10 cellular contexts compared by ENCODE assay signal in genomic region chr6:54737247-54737646, GRCh38.
DNase-seq lines count a peak whose midpoint lies in the region; ATAC-seq and TF ChIP-seq lines count a peak whose summit lies in the region.
"Had no signal": no experiment of that assay in that cellular context is flagged by ENCODE, and none has a peak within 500 bp of the region (broad histone marks: within the 10 kb centered on the region; RNA-seq: fewer than 3 reads in every experiment).

No MANE protein-coding gene starts in this region.

- H3K4me3 ChIP-seq in fibroblast of mammary gland (ENCODE audit: control insufficient read depth, low read depth, low read length) (no peak overlapping the region), psoas muscle (no peak overlapping the region)
- H3K4me3 ChIP-seq: spleen had no signal

- no peaks in the 10 kb centered on the region for H3K4me1 ChIP-seq in psoas muscle
- H3K4me1 ChIP-seq: spleen had no signal

- TF ChIP-seq CTCF in LNCAP (IDR thresholded peaks at IDR 0.05) (peak; percentile 33; the same call in 1 of the 2 replicates), fibroblast of mammary gland (conservative IDR thresholded peaks at IDR 0.05; ENCODE audit: control insufficient read depth, insufficient read depth, low read depth, low read length) (peak; percentile 26), psoas muscle (IDR thresholded peaks at IDR 0.05) (no peak)

- DNase-seq in COLO829 (ENCODE audit: low spot score) = peak; percentile 11
- DNase-seq in fibroblast of mammary gland (ENCODE audit: low read depth) = peak; percentile 2
- no peak for DNase-seq in HK-2 (ENCODE audit: unreplicated experiment)
- DNase-seq in psoas muscle = no peak
- DNase-seq in amygdala (lab: John Stamatoyannopoulos, UW) = no peak
- DNase-seq in retina = no peak
- DNase-seq: NCI-H1092 treated with DMSO at 0.1 percent for 48 hours, spleen had no signal

- 63 to 66% (median 66%) methylated on average over 3 of the region's 3 CpGs for WGBS in psoas muscle, 3 donors

- no peaks in the 10 kb centered on the region for H3K9me3 ChIP-seq in psoas muscle

- H3K27me3 ChIP-seq in psoas muscle (ENCODE audit: insufficient read depth in 3 of 3, low read length in 2 of 3) = no peaks in the 10 kb centered on the region
- H3K27me3 ChIP-seq: spleen had no signal

- intact Hi-C loops in psoas muscle (cut with DNase I) = no loop called here

- ATAC-seq in GM18870 (IDR thresholded peaks at IDR 0.05; ENCODE audit: unreplicated experiment) (peak; percentile 68), psoas muscle (no peak)

- no peak overlapping the region for H3K27ac ChIP-seq in psoas muscle
- H3K27ac ChIP-seq: spleen had no signal

- no peaks in the 10 kb centered on the region for H3K36me3 ChIP-seq in psoas muscle (ENCODE audit: insufficient read depth in 1 of 2, low read depth in 1 of 2)
- H3K36me3 ChIP-seq: spleen had no signal

Comparison
In these comparisons a context has a peak if more than half of its experiments do, and no peak if none do; other contexts are left out.
1. DNase-seq: peak in COLO829 (single experiment) and fibroblast of mammary gland (single experiment); none in HK-2 (single experiment), psoas muscle (0 of 2), amygdala (0 of 56) and retina (single experiment).